ENCODE assay signal across 36 cellular contexts in the genomic region with DNA sequence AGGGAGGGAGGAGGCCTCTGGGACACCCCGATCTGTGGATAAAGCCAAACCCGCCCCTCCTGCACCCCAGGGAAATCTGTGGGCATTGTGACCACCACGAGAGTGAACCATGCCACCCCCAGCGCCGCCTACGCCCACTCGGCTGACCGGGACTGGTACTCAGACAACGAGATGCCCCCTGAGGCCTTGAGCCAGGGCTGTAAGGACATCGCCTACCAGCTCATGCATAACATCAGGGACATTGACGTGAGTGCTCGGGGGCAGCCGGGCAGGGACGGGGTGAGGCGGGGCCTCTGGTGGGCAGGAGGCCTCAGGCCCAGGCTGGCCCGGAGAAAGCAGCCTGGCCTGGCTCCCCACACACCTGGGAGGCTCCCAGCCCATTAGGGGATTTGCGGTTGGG. TPM values are rescaled to one million over a fixed set of nuclear protein-coding genes. Genes with fewer than 3 reads are reported as not detected.
"Had no signal": no experiment of that assay in that cellular context is flagged by ENCODE, and none has a peak within 500 bp of the region (broad histone marks: within the 10 kb centered on the region; RNA-seq: fewer than 3 reads in every experiment).

No MANE protein-coding gene starts in this region.

- H3K36me3 ChIP-seq: brain microvascular endothelial cell, Peyer's patch had no signal

- H3K9me3 ChIP-seq: Peyer's patch had no signal

- DNase-seq: activated B cell treated with CpG ODN at 0.5 μM for 24 hours; activated CD4-positive, alpha-beta memory T cell treated with anti-CD3 and anti-CD28 coated beads for 36 hours; activated CD4-positive, alpha-beta T cell treated with anti-CD3 and anti-CD28 coated beads for 4 hours; activated CD4-positive, alpha-beta T cell treated with anti-CD3 and anti-CD28 coated beads, Interleukin-2, amount 50 U/mL, for 1 hour; activated CD4-positive, CD25-positive, alpha-beta regulatory T cell treated with anti-CD3 and anti-CD28 coated beads, Interleukin-2, amount 50 U/mL, for 72 hours; activated CD8-positive, alpha-beta memory T cell treated with anti-CD3 and anti-CD28 coated beads, Interleukin-2, amount 50 U/mL, for 4 hours; activated gamma-delta T cell treated with Interleukin-2 at 50 U/mL for 16 hours; activated naive CD4-positive, alpha-beta T cell treated with anti-CD3 and anti-CD28 coated beads for 36 hours; activated T-cell treated with anti-CD3 and anti-CD28 coated beads for 4 hours; activated T-cell treated with anti-CD3 and anti-CD28 coated beads, Interleukin-2, amount 50 U/mL, for 4 hours; anterior cingulate cortex; brain microvascular endothelial cell; NCI-H1092 treated with DMSO at 0.1 percent for 48 hours; NCI-H1417; NCI-H146; NCI-H187; NCI-H2029 treated with DMSO at 0.1 percent for 48 hours; NCI-H2107; NCI-H2171; NCI-H510A; NCI-H526; NCI-H748 treated with DMSO at 0.1 percent for 48 hours; NK-92 treated with Interleukin-12 subunit alpha and Interleukin-12 subunit beta, amount 100 ng/mL, for 24 hours; PC-3; Peyer's patch; SIG-M5; SW 1271; T-helper 1 cell; T-helper 2 cell; T-helper 9 cell had no signal

- H3K27ac ChIP-seq: brain microvascular endothelial cell, KMS-11, Peyer's patch, RWPE1, VCaP had no signal

- H3K4me3 ChIP-seq: Peyer's patch had no signal

- ATAC-seq: activated naive CD4-positive, alpha-beta T cell treated with anti-CD3 and anti-CD28 coated beads, Interleukin-2, amount 50 U/mL, for 72 hours; activated T-cell treated with anti-CD3 and anti-CD28 coated beads, Interleukin-2, amount 50 U/mL, for 4 hours; PC-3; Right ventricle myocardium inferior had no signal

- H3K27me3 ChIP-seq: brain microvascular endothelial cell, Peyer's patch had no signal

- H3K4me1 ChIP-seq: Peyer's patch had no signal

RNA-seq across cellular contexts. Expression of a gene that starts 54.7 kb away (rescaled TPM):
- total RNA-seq: activated CD4-positive, alpha-beta memory T cell treated with anti-CD3 and anti-CD28 coated beads for 36 hours; activated naive CD4-positive, alpha-beta T cell treated with anti-CD3 and anti-CD28 coated beads for 36 hours; activated naive CD4-positive, alpha-beta T cell treated with anti-CD3 and anti-CD28 coated beads, Interleukin-2, amount 50 U/mL, for 72 hours; activated T-helper 1 cell treated with anti-CD3 and anti-CD28 coated beads, Interleukin-12 subunit alpha, Interleukin-12 subunit beta, Interleukin-2, Interleukin-4 antibody, amounts not matched to agents 30 ng/mL and 10 ng/mL and 1 ng/mL, durations not matched to agents 14 hours and 24 hours and 36 hours had no signal
